ENCODE assay signal across 10 cellular contexts in the genomic region with DNA sequence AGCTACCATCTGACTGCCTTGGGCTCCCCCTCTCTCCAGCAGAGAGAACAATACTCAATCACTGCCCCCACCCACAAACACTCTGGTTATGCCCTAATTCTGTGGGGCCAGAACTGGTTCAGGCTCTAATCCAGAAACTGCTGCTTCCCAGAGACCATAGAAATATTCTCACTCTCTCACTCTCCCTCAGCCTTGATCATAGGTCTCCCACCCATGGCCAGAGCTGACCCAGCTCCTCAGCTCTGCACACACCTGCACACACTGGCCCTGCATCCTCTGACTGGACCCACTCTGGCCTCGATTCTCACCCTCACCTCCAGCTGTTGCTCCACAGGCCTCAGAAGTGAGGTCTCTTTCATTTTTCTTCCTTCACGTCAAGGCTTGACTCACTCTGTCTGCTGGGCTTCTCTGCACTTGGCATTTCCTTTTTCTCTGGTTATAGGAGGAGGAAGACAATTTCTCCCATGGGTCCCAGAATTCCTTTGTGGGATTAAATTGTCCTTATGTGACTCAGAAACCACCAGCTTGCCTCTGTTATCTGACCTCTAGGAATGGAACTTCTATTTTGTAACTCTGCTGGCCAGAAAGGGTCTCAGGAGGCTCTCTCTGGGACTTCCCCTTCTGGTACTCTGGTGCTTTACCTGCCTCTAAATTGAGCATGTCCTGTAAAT. TPM values are rescaled to one million over a fixed set of nuclear protein-coding genes. Genes with fewer than 3 reads are reported as not detected.
DNase-seq lines count a peak whose midpoint lies in the region; ATAC-seq and TF ChIP-seq lines count a peak whose summit lies in the region.
"Had no signal": no experiment of that assay in that cellular context is flagged by ENCODE, and none has a peak within 500 bp of the region (broad histone marks: within the 10 kb centered on the region; RNA-seq: fewer than 3 reads in every experiment).

No MANE protein-coding gene starts in this region.

- H3K36me3 ChIP-seq in GM23338 (ENCODE audit: insufficient read depth) (no peaks in the 10 kb centered on the region), smooth muscle cell (ENCODE audit: low read depth) (no peaks in the 10 kb centered on the region)
- H3K36me3 ChIP-seq: left ventricle myocardium inferior had no signal

- H3K27ac ChIP-seq in GM23338 (ENCODE audit: low read depth): no peak overlapping the region
- H3K27ac ChIP-seq in smooth muscle cell (ENCODE audit: low read depth): peak overlapping the region; percentile 82
- H3K27ac ChIP-seq: left ventricle myocardium inferior had no signal

- H3K36me3 Mint-ChIP-seq in GM23338 (ENCODE audit: low read depth): no peaks in the 10 kb centered on the region
- no peaks in the 10 kb centered on the region for H3K36me3 Mint-ChIP-seq in CD14-positive monocyte
- no peaks in the 10 kb centered on the region for H3K36me3 Mint-ChIP-seq in endothelial cell (ENCODE audit: low read depth, unreplicated experiment)

- no peaks in the 10 kb centered on the region for H3K4me1 ChIP-seq in GM23338 (ENCODE audit: insufficient read depth)
- no peaks in the 10 kb centered on the region for H3K4me1 ChIP-seq in smooth muscle cell (ENCODE audit: low read depth)
- H3K4me1 ChIP-seq: left ventricle myocardium inferior had no signal

- no peaks in the 10 kb centered on the region for H3F3A ChIP-seq in GM23338 (replicated peaks; ENCODE audit: low read depth)
- H3F3A ChIP-seq in smooth muscle cell (ENCODE audit: low read depth): no peaks in the 10 kb centered on the region

- no peaks in the 10 kb centered on the region for H3K27me3 ChIP-seq in GM23338 (ENCODE audit: insufficient read depth)
- no peaks in the 10 kb centered on the region for H3K27me3 ChIP-seq in smooth muscle cell (ENCODE audit: low read depth)

- H3K4me2 ChIP-seq in GM23338: no peak overlapping the region
- H3K4me2 ChIP-seq in smooth muscle cell: peak overlapping the region; percentile 38

- H3K4me3 ChIP-seq in GM23338 (no peak overlapping the region), epithelial cell of esophagus (ENCODE audit: low read length) (no peak overlapping the region), smooth muscle cell (no peak overlapping the region)
- H3K4me3 ChIP-seq: left ventricle myocardium inferior had no signal

- DNase-seq in GM23338 (ENCODE audit: low spot score) (no peak), RPMI7951 (ENCODE audit: low read depth) (peak; percentile 94), epithelial cell of esophagus (ENCODE audit: low read depth) (peak; percentile 71), smooth muscle cell (lab: John Stamatoyannopoulos, UW; ENCODE audit: unreplicated experiment) (no peak), left ventricle myocardium superior (no peak), CD14-positive monocyte (ENCODE audit: low spot score) (no peak), endothelial cell (ENCODE audit: low spot score) (no peak)
- DNase-seq: activated CD4-positive, alpha-beta T cell treated with anti-CD3 and anti-CD28 coated beads, Interleukin-2, amount 50 U/mL, for 48 hours; left ventricle myocardium inferior; small intestine had no signal

- H3K27me3 Mint-ChIP-seq in GM23338 (ENCODE audit: insufficient read depth, low read depth, poor library complexity) (peaks cover 16% of the 10 kb centered on the region), CD14-positive monocyte (ENCODE audit: low read depth in 3 of 3) (peaks cover 5 to 7% (median 6%) of the 10 kb centered on the region in 3 donors), endothelial cell (ENCODE audit: unreplicated experiment) (peaks cover 4% of the 10 kb centered on the region)

- H3K9ac ChIP-seq in smooth muscle cell (ENCODE audit: low read depth): no peak overlapping the region

- no peak overlapping the region for H3K27ac Mint-ChIP-seq in GM23338
- H3K27ac Mint-ChIP-seq in CD14-positive monocyte: peak overlapping the region in 1 of 7 donors; percentile 18
- no peak overlapping the region for H3K27ac Mint-ChIP-seq in endothelial cell (ENCODE audit: unreplicated experiment)

- H3K9me2 ChIP-seq in GM23338 (ENCODE audit: insufficient read depth): no peaks in the 10 kb centered on the region

- ATAC-seq in GM23338: no peak
- ATAC-seq in left ventricle myocardium superior: no peak

- 27% methylated on average over 2 of the region's 2 CpGs for WGBS in smooth muscle cell (ENCODE audit: low lambda C conversion rate)

- H3K79me2 ChIP-seq in GM23338 (replicated peaks; ENCODE audit: insufficient read depth) (no peaks in the 10 kb centered on the region), smooth muscle cell (ENCODE audit: low read depth) (no peaks in the 10 kb centered on the region)

- H3K9me3 ChIP-seq in smooth muscle cell (replicated peaks; ENCODE audit: low read depth): no peaks in the 10 kb centered on the region
- H3K9me3 ChIP-seq: left ventricle myocardium inferior had no signal

- H4K20me1 ChIP-seq in GM23338 (replicated peaks; ENCODE audit: insufficient read depth): no peaks in the 10 kb centered on the region
- no peaks in the 10 kb centered on the region for H4K20me1 ChIP-seq in smooth muscle cell (ENCODE audit: low read depth)

- TF ChIP-seq CTCF in GM23338 (conservative IDR thresholded peaks at IDR 0.05; ENCODE audit: low read depth in 2 of 2): no peak
- TF ChIP-seq CTCF in epithelial cell of esophagus (IDR thresholded peaks at IDR 0.05; ENCODE audit: insufficient read depth, low read depth, low read length, missing control alignments): no peak
- TF ChIP-seq CTCF in smooth muscle cell (IDR thresholded peaks at IDR 0.05; ENCODE audit: borderline replicate concordance, insufficient read depth, poor library complexity, severe bottlenecking): no peak
- TF ChIP-seq CTCF in CD14-positive monocyte (IDR thresholded peaks at IDR 0.05): no peak
- no peak for TF ChIP-seq CTCF in endothelial cell (IDR thresholded peaks at IDR 0.05; ENCODE audit: unreplicated experiment)

- intact Hi-C loops in left ventricle myocardium superior (cut with micrococcal nuclease): no loop called here
- intact Hi-C loops in CD14-positive monocyte (cut with micrococcal nuclease): no loop called here

- H3K9me3 Mint-ChIP-seq in GM23338 (no peaks in the 10 kb centered on the region), CD14-positive monocyte (peaks cover 0 to 3% (median 0%) of the 10 kb centered on the region in 7 donors), endothelial cell (ENCODE audit: unreplicated experiment) (no peaks in the 10 kb centered on the region)

- H2AFZ ChIP-seq in GM23338 (peak overlapping the region; percentile 74; the same call in 1 of the 2 replicates), smooth muscle cell (ENCODE audit: low read depth) (no peak overlapping the region)

- H3K4me3 Mint-ChIP-seq in GM23338 (no peak overlapping the region), CD14-positive monocyte (no peak overlapping the region), endothelial cell (ENCODE audit: unreplicated experiment) (no peak overlapping the region)

- no peaks in the 10 kb centered on the region for H3K4me1 Mint-ChIP-seq in GM23338
- H3K4me1 Mint-ChIP-seq in CD14-positive monocyte: peaks cover 6% of the 10 kb centered on the region
- no peaks in the 10 kb centered on the region for H3K4me1 Mint-ChIP-seq in endothelial cell (ENCODE audit: unreplicated experiment)

TF ChIP-seq in GM23338, 12 proteins besides CTCF, POLR2A, EP300 and RAD21 (continues in another document):
- no peak for TF ChIP-seq STAT1 (IDR thresholded peaks at IDR 0.05; ENCODE audit: unreplicated experiment)
- no peak for TF ChIP-seq ZNF331 (CRISPR knock-in tag; IDR thresholded peaks at IDR 0.05; ENCODE audit: low read depth)
- no peak for TF ChIP-seq ETS1 (IDR thresholded peaks at IDR 0.05)
- TF ChIP-seq CREB1 (CRISPR knock-in tag; IDR thresholded peaks at IDR 0.05; ENCODE audit: low read depth): no peak
- no peak for TF ChIP-seq POLR2AphosphoS5 (IDR thresholded peaks at IDR 0.05; ENCODE audit: low read depth)
- no peak for TF ChIP-seq JUNB (IDR thresholded peaks at IDR 0.05; ENCODE audit: unreplicated experiment)
- no peak for TF ChIP-seq EZH2phosphoT487 (IDR thresholded peaks at IDR 0.05; ENCODE audit: unreplicated experiment)
- no peak for TF ChIP-seq NANOG (IDR thresholded peaks at IDR 0.05; ENCODE audit: borderline replicate concordance)
- no peak for TF ChIP-seq ZNF114 (CRISPR knock-in tag; IDR thresholded peaks at IDR 0.05)
- TF ChIP-seq EZH2 (IDR thresholded peaks at IDR 0.05; ENCODE audit: low read depth, unreplicated experiment): no peak

RNA-seq across cellular contexts. Expression of gene ZMYM6, which starts 15.6 kb away (rescaled TPM):
- total RNA-seq in GM23338 (2014; rRNA removed; shearing (Covaris generic)): 12.4 and 16.8 TPM in 2 replicates
- polyA plus RNA-seq in GM23338 (2016; fragmentation: Nextera tagmentation; extraction: Ambion mirVana) (5.8 and 7.0 TPM in 2 replicates), smooth muscle cell (5.6 and 8.9 TPM in 2 replicates), CD14-positive monocyte (10 to 100 TPM in 1 of 2 donors, 1 to 10 TPM in 1; 6.9 to 11.8 TPM)
- 17.2 and 18.5 TPM in 2 replicates for total RNA-seq in RPMI7951 (2014; rRNA removed; shearing (Covaris generic))
- total RNA-seq in smooth muscle cell (19.0 and 19.6 TPM in 2 replicates), left ventricle myocardium superior (11.1 TPM), endothelial cell (ENCODE audit: unreplicated experiment) (12.1 TPM)

RNA-seq across cellular contexts. Expression of gene ZMYM1, which starts 31.9 kb away (rescaled TPM):
- total RNA-seq in GM23338 (2014; rRNA removed; shearing (Covaris generic)): 51.0 and 51.9 TPM in 2 replicates
- polyA plus RNA-seq in GM23338 (2016; fragmentation: Nextera tagmentation; extraction: Ambion mirVana) (25.8 and 37.4 TPM in 2 replicates), smooth muscle cell (4.2 and 7.5 TPM in 2 replicates), CD14-positive monocyte (1 to 10 TPM; 3.4 to 6.1 TPM)
- 24.5 and 25.8 TPM in 2 replicates for total RNA-seq in RPMI7951 (2014; rRNA removed; shearing (Covaris generic))
- total RNA-seq in smooth muscle cell (18.6 and 31.3 TPM in 2 replicates), left ventricle myocardium superior (4.3 TPM), endothelial cell (ENCODE audit: unreplicated experiment) (29.1 TPM)

Comparison
In these comparisons a context has a peak if more than half of its experiments do, and no peak if none do; other contexts are left out.
1. DNase-seq: peak in RPMI7951 (single experiment) and epithelial cell of esophagus (single experiment); none in GM23338 (single experiment), smooth muscle cell (single experiment), left ventricle myocardium superior (single experiment), CD14-positive monocyte (single experiment) and endothelial cell (single experiment).